ENCODE assay signal across 14 cellular contexts in the genomic region with DNA sequence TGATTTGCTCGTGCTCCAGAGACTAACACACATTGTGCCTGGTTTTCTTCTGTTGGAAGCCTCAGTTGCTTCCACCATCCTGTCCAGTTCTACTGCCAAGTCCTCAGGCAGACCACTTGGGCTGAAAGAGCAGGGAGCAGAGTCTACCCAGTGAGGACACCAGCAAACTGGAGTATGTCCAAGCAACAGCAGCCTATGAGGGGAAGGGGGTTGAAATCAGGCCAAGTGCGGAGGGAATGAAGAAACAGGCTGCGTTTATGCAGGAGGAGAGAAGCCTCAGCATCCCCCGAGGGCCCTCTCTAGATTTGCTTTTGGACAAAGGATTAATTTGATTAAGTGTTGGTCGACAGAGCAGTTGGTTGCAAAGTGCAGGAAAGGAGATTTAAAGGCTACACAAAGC. TPM values are rescaled to one million over a fixed set of nuclear protein-coding genes. Genes with fewer than 3 reads are reported as not detected.
DNase-seq lines count a peak whose midpoint lies in the region; ATAC-seq and TF ChIP-seq lines count a peak whose summit lies in the region.
"Had no signal": no experiment of that assay in that cellular context is flagged by ENCODE, and none has a peak within 500 bp of the region (broad histone marks: within the 10 kb centered on the region; RNA-seq: fewer than 3 reads in every experiment).

No MANE protein-coding gene starts in this region.

- peak overlapping the region; percentile 20 for H3K4me3 ChIP-seq in WI38 (ENCODE audit: low read depth, low read length)
- no peak overlapping the region for H3K4me3 ChIP-seq in fibroblast of mammary gland (ENCODE audit: control insufficient read depth, low read depth, low read length)
- H3K4me3 ChIP-seq: esophagus muscularis mucosa, mucosa of descending colon had no signal

- no peak for TF ChIP-seq CTCF in WI38 (IDR thresholded peaks at IDR 0.05; ENCODE audit: low read depth, low read length)
- TF ChIP-seq CTCF in fibroblast of mammary gland (conservative IDR thresholded peaks at IDR 0.05; ENCODE audit: control insufficient read depth, insufficient read depth, low read depth, low read length) = no peak
- no peak for TF ChIP-seq CTCF in glutamatergic neuron (IDR thresholded peaks at IDR 0.05; ENCODE audit: partially characterized antibody, unreplicated experiment)

- H3K27me3 Mint-ChIP-seq in stimulated activated naive CD8-positive, alpha-beta T cell treated with anti-CD3 and anti-CD28 coated beads, Interleukin-15, Interleukin-2, amounts not matched to agents 100 ng/mL and 50 ng/mL, for 24 hours = no peaks in the 10 kb centered on the region
- peaks cover 2% of the 10 kb centered on the region for H3K27me3 Mint-ChIP-seq in glutamatergic neuron (ENCODE audit: unreplicated experiment)

- H3K27ac Mint-ChIP-seq in stimulated activated naive CD8-positive, alpha-beta T cell treated with anti-CD3 and anti-CD28 coated beads, Interleukin-15, Interleukin-2, amounts not matched to agents 100 ng/mL and 50 ng/mL, for 24 hours = peak overlapping the region; percentile 97
- H3K27ac Mint-ChIP-seq in glutamatergic neuron (ENCODE audit: unreplicated experiment) = no peak overlapping the region

- H3K4me1 Mint-ChIP-seq in stimulated activated naive CD8-positive, alpha-beta T cell treated with anti-CD3 and anti-CD28 coated beads, Interleukin-15, Interleukin-2, amounts not matched to agents 100 ng/mL and 50 ng/mL, for 24 hours (ENCODE audit: low read depth) = peaks cover 98% of the 10 kb centered on the region
- peaks cover 4% of the 10 kb centered on the region for H3K4me1 Mint-ChIP-seq in glutamatergic neuron (ENCODE audit: low read depth, unreplicated experiment)

- peaks cover 78% of the 10 kb centered on the region for H3K36me3 Mint-ChIP-seq in stimulated activated naive CD8-positive, alpha-beta T cell treated with anti-CD3 and anti-CD28 coated beads, Interleukin-15, Interleukin-2, amounts not matched to agents 100 ng/mL and 50 ng/mL, for 24 hours (ENCODE audit: low read depth)
- no peaks in the 10 kb centered on the region for H3K36me3 Mint-ChIP-seq in glutamatergic neuron (ENCODE audit: unreplicated experiment)

- no peak for ATAC-seq in stimulated activated naive CD8-positive, alpha-beta T cell treated with anti-CD3 and anti-CD28 coated beads, Interleukin-15, Interleukin-2, amounts not matched to agents 100 U/mL and 50 U/mL, for 24 hours
- ATAC-seq in HG02588 (IDR thresholded peaks at IDR 0.05; ENCODE audit: unreplicated experiment) = no peak
- ATAC-seq: HepG2 had no signal

- no peaks in the 10 kb centered on the region for H3K9me3 Mint-ChIP-seq in stimulated activated naive CD8-positive, alpha-beta T cell treated with anti-CD3 and anti-CD28 coated beads, Interleukin-15, Interleukin-2, amounts not matched to agents 100 ng/mL and 50 ng/mL, for 24 hours
- H3K9me3 Mint-ChIP-seq in glutamatergic neuron (ENCODE audit: unreplicated experiment) = no peaks in the 10 kb centered on the region

- H3K4me3 Mint-ChIP-seq in stimulated activated naive CD8-positive, alpha-beta T cell treated with anti-CD3 and anti-CD28 coated beads, Interleukin-15, Interleukin-2, amounts not matched to agents 100 ng/mL and 50 ng/mL, for 24 hours = peak overlapping the region; percentile 76
- H3K4me3 Mint-ChIP-seq in glutamatergic neuron (ENCODE audit: unreplicated experiment) = no peak overlapping the region

- DNase-seq in stimulated activated naive CD8-positive, alpha-beta T cell treated with anti-CD3 and anti-CD28 coated beads, Interleukin-15, Interleukin-2, amounts not matched to agents 100 U/mL and 50 U/mL, for 24 hours = no peak
- DNase-seq in fibroblast of mammary gland (ENCODE audit: low read depth) = peak; percentile 28
- no peak for DNase-seq in DMS 273 treated with DMSO at 0.1 percent for 48 hours (lab: John Stamatoyannopoulos, UW)
- no peak for DNase-seq in glutamatergic neuron
- no peak for DNase-seq in pons (ENCODE audit: low spot score)
- DNase-seq: mucosa of descending colon, NCI-H2107, retina, T-helper 9 cell had no signal

RNA-seq across cellular contexts. Expression of a gene that starts 14.5 kb away (rescaled TPM):
- 0.66 TPM for total RNA-seq in glutamatergic neuron (ENCODE audit: unreplicated experiment)
- total RNA-seq: HepG2 had no signal
